12 cellular contexts compared by ENCODE assay signal in the genomic region with DNA sequence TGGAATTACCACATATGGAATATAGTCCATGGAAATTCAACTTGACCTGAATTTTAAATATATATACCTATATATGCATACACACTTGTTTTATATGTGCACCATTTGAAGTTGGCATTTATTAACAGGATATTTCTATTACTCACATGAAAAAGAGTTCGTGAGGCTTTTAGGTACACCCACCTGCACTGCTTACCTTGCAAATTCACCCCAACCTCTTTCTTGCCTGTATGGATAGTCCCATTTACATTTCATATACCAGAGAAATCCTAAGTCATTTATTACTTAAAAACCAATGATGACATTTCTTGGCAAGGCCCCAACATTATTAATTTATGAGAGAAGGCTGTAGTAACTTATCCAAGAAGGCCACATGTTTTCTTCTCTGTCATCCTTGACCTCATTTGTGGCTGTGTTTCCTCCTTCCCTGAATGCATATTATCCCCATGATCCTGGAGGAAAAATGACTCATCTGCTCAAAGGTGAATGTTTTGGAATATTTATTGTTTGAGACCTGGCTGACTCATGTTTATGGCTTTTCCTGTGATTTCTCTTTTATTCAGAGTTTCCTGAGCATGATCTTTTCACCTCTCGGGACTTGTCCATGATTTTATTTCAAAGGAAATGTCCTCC.
DNase-seq lines count a peak whose midpoint lies in the region; ATAC-seq and TF ChIP-seq lines count a peak whose summit lies in the region.
"Had no signal": no experiment of that assay in that cellular context is flagged by ENCODE, and none has a peak within 500 bp of the region (broad histone marks: within the 10 kb centered on the region; RNA-seq: fewer than 3 reads in every experiment).

No MANE protein-coding gene starts in this region.

- ATAC-seq in HG02623 (IDR thresholded peaks at IDR 0.05; ENCODE audit: unreplicated experiment) = no peak

- H3K27me3 Mint-ChIP-seq in mesothelial cell of epicardium (ENCODE audit: low read depth) (no peaks in the 10 kb centered on the region), immature natural killer cell (ENCODE audit: low read depth in 3 of 3) (peaks cover 0 to 4% (median 3%) of the 10 kb centered on the region in 3 donors)

- no peak for TF ChIP-seq CTCF in mesothelial cell of epicardium (IDR thresholded peaks at IDR 0.05; ENCODE audit: unreplicated experiment)

- H3K27ac Mint-ChIP-seq in mesothelial cell of epicardium (peak overlapping the region; percentile 27), immature natural killer cell (no peak overlapping the region)
- H3K27ac Mint-ChIP-seq: activated T-helper 2 cell treated with anti-CD3 and anti-CD28 coated beads, Interferon-gamma antibody, Interleukin-2, Interleukin-4, amounts not matched to agents 10 μg/mL and 5 μg/mL and 100 μg/mL, durations not matched to agents 14 hours and 24 hours and 36 hours had no signal

- H3K4me3 Mint-ChIP-seq in mesothelial cell of epicardium (no peak overlapping the region), immature natural killer cell (no peak overlapping the region)

- H3K9me3 Mint-ChIP-seq in mesothelial cell of epicardium (no peaks in the 10 kb centered on the region), immature natural killer cell (no peaks in the 10 kb centered on the region)
- H3K9me3 Mint-ChIP-seq: activated T-helper 2 cell treated with anti-CD3 and anti-CD28 coated beads, Interferon-gamma antibody, Interleukin-2, Interleukin-4, amounts not matched to agents 10 μg/mL and 5 μg/mL and 100 μg/mL, durations not matched to agents 14 hours and 24 hours and 36 hours had no signal

- H3K36me3 Mint-ChIP-seq in mesothelial cell of epicardium (no peaks in the 10 kb centered on the region), immature natural killer cell (no peaks in the 10 kb centered on the region)

- DNase-seq in COLO829 (ENCODE audit: low spot score) (peak; percentile 75), LoVo (ENCODE audit: low spot score) (peak; percentile 94), dedifferentiated amniotic fluid mesenchymal stem cell (ENCODE audit: extremely low spot score) (peak; percentile 20), mesothelial cell of epicardium (ENCODE audit: low spot score in 2 of 2, unreplicated experiment in 2 of 2) (no peak), immature natural killer cell (no peak), NCI-H526 treated with DMSO at 0.1 percent for 48 hours (lab: John Stamatoyannopoulos, UW) (no peak)
- DNase-seq in stimulated activated CD4-positive, alpha-beta T cell treated with anti-CD3 and anti-CD28 coated beads, Interleukin-12 subunit alpha, Interleukin-12 subunit beta, amount 100 ng/mL, for 4 hours = no peak
- DNase-seq: COR-L47, KBM-7, NCI-H510A had no signal

- H3K4me1 Mint-ChIP-seq in mesothelial cell of epicardium = peaks cover 12% of the 10 kb centered on the region
- no peaks in the 10 kb centered on the region for H3K4me1 Mint-ChIP-seq in immature natural killer cell

Comparison
In these comparisons a context has a peak if more than half of its experiments do, and no peak if none do; other contexts are left out.
1. DNase-seq: peak in COLO829 (single experiment), LoVo (single experiment) and dedifferentiated amniotic fluid mesenchymal stem cell (single experiment); none in mesothelial cell of epicardium (0 of 2), immature natural killer cell (0 of 3), stimulated activated CD4-positive, alpha-beta T cell treated with anti-CD3 and anti-CD28 coated beads, Interleukin-12 subunit alpha, Interleukin-12 subunit beta, amount 100 ng/mL, for 4 hours (single experiment) and NCI-H526 treated with DMSO at 0.1 percent for 48 hours (single experiment).